ENCODE assay signal across 1 cellular context in the genomic region with DNA sequence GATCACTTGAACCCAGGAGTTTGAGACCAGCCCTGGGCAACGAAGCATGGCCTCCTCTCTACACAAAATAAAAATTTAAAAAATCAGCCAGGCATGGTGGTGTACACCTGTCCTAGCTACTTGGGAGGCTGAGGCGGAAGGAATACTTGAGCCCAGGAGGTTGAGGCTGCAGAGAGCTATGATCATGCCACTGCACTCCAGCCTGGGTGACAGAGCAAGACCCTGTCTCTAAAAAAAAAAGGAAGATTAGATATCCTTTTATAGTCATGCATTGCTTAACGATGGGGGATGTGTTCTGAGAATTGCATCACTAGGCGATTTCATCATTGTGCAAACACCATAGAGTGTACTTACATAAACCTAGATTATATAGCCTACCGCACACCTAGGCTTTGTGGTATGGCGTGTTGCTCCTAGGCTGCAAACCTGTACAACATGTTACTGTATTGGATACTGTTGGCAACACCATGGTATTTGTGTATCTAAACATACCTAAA.
TF ChIP-seq lines count a peak whose summit lies in the region.

No MANE protein-coding gene starts in this region.

TF ChIP-seq in HepG2, 621 proteins besides CTCF, POLR2A, EP300 and RAD21 (continued from another document and continues in another):
- peak; percentile 81 for TF ChIP-seq LCORL (IDR thresholded peaks at IDR 0.05)
- TF ChIP-seq LCORL (CRISPR knock-in tag; IDR thresholded peaks at IDR 0.05): peak; percentile 70; the same call in 1 of the 2 replicates
- no peak for TF ChIP-seq NCOA1 (CRISPR knock-in tag; IDR thresholded peaks at IDR 0.05)
- TF ChIP-seq ZNF678 (CRISPR knock-in tag; IDR thresholded peaks at IDR 0.05): 0 out of 2 replicates have a peak, but pooled peaks have one; percentile 35
- no peak for TF ChIP-seq ZNF75D (CRISPR knock-in tag; IDR thresholded peaks at IDR 0.05; ENCODE audit: borderline replicate concordance)
- peak; percentile 54; the same call in 1 of the 2 replicates for TF ChIP-seq ARNTL (CRISPR knock-in tag; IDR thresholded peaks at IDR 0.05)
- no peak for TF ChIP-seq ZNF326 (CRISPR knock-in tag; IDR thresholded peaks at IDR 0.05; ENCODE audit: borderline replicate concordance)
- peak; percentile 88 for TF ChIP-seq BCL6 (CRISPR knock-in tag; IDR thresholded peaks at IDR 0.05)
- TF ChIP-seq, protein P1, sequence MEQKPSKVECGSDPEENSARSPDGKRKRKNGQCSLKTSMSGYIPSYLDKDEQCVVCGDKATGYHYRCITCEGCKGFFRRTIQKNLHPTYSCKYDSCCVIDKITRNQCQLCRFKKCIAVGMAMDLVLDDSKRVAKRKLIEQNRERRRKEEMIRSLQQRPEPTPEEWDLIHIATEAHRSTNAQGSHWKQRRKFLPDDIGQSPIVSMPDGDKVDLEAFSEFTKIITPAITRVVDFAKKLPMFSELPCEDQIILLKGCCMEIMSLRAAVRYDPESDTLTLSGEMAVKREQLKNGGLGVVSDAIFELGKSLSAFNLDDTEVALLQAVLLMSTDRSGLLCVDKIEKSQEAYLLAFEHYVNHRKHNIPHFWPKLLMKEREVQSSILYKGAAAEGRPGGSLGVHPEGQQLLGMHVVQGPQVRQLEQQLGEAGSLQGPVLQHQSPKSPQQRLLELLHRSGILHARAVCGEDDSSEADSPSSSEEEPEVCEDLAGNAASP (CRISPR knock-in tag; IDR thresholded peaks at IDR 0.05; ENCODE audit: borderline replicate concordance): peak; percentile 88
- TF ChIP-seq, protein P2, sequence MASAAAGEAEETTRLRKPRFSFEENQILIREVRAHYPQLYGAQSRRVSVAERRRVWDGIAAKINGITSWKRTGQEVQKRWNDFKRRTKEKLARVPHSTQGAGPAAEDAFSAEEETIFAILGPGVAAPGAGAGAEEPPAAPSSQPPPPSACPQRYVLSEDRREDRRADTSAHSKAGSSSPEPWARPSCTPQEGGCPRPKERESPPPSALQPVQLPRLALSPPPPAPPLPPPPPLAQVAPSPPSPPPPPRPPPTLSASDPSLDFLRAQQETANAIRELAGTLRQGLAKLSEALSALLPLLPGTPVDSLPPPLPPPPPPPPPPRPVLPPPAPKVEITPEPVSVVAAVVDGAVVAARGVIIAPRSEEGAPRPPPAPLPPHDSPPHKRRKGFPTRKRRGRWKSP (CRISPR knock-in tag; IDR thresholded peaks at IDR 0.05): peak; percentile 42; the same call in 1 of the 2 replicates
- no peak; the same call in 1 of the 2 replicates for TF ChIP-seq KLF12 (CRISPR knock-in tag; IDR thresholded peaks at IDR 0.05; ENCODE audit: borderline replicate concordance)
- TF ChIP-seq, protein P3, sequence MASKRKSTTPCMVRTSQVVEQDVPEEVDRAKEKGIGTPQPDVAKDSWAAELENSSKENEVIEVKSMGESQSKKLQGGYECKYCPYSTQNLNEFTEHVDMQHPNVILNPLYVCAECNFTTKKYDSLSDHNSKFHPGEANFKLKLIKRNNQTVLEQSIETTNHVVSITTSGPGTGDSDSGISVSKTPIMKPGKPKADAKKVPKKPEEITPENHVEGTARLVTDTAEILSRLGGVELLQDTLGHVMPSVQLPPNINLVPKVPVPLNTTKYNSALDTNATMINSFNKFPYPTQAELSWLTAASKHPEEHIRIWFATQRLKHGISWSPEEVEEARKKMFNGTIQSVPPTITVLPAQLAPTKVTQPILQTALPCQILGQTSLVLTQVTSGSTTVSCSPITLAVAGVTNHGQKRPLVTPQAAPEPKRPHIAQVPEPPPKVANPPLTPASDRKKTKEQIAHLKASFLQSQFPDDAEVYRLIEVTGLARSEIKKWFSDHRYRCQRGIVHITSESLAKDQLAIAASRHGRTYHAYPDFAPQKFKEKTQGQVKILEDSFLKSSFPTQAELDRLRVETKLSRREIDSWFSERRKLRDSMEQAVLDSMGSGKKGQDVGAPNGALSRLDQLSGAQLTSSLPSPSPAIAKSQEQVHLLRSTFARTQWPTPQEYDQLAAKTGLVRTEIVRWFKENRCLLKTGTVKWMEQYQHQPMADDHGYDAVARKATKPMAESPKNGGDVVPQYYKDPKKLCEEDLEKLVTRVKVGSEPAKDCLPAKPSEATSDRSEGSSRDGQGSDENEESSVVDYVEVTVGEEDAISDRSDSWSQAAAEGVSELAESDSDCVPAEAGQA (IDR thresholded peaks at IDR 0.05; ENCODE audit: low read depth): no peak
- TF ChIP-seq, protein P3 (CRISPR knock-in tag; IDR thresholded peaks at IDR 0.05; ENCODE audit: borderline replicate concordance): no peak
- TF ChIP-seq ZNF230 (CRISPR knock-in tag; IDR thresholded peaks at IDR 0.05): 0 out of 2 replicates have a peak, but pooled peaks have one; percentile 53
- no peak for TF ChIP-seq TBP (CRISPR knock-in tag; IDR thresholded peaks at IDR 0.05)
- TF ChIP-seq RORA (CRISPR knock-in tag; IDR thresholded peaks at IDR 0.05): no peak
- no peak for TF ChIP-seq BRCA1 (CRISPR knock-in tag; IDR thresholded peaks at IDR 0.05)
- TF ChIP-seq SP5 (CRISPR knock-in tag; IDR thresholded peaks at IDR 0.05; ENCODE audit: borderline replicate concordance, low read depth): peak; percentile 80
- TF ChIP-seq, protein P4, sequence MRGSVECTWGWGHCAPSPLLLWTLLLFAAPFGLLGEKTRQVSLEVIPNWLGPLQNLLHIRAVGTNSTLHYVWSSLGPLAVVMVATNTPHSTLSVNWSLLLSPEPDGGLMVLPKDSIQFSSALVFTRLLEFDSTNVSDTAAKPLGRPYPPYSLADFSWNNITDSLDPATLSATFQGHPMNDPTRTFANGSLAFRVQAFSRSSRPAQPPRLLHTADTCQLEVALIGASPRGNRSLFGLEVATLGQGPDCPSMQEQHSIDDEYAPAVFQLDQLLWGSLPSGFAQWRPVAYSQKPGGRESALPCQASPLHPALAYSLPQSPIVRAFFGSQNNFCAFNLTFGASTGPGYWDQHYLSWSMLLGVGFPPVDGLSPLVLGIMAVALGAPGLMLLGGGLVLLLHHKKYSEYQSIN (CRISPR knock-in tag; IDR thresholded peaks at IDR 0.05; ENCODE audit: borderline replicate concordance): no peak
- 0 out of 2 replicates have a peak, but pooled peaks have one; percentile 18 for TF ChIP-seq RBFOX2 (IDR thresholded peaks at IDR 0.05; ENCODE audit: low read depth, low read length)
- peak in 1 of 2 experiments; percentile 93; a peak in 2 of 4 replicates for TF ChIP-seq KLF16 (CRISPR knock-in tag; IDR thresholded peaks at IDR 0.05)
- TF ChIP-seq, protein P5, sequence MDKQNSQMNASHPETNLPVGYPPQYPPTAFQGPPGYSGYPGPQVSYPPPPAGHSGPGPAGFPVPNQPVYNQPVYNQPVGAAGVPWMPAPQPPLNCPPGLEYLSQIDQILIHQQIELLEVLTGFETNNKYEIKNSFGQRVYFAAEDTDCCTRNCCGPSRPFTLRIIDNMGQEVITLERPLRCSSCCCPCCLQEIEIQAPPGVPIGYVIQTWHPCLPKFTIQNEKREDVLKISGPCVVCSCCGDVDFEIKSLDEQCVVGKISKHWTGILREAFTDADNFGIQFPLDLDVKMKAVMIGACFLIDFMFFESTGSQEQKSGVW (CRISPR knock-in tag; IDR thresholded peaks at IDR 0.05; ENCODE audit: borderline replicate concordance): no peak
- TF ChIP-seq RXRA (CRISPR knock-in tag; IDR thresholded peaks at IDR 0.05): no peak; the same call in 1 of the 2 replicates
- TF ChIP-seq, protein P6, sequence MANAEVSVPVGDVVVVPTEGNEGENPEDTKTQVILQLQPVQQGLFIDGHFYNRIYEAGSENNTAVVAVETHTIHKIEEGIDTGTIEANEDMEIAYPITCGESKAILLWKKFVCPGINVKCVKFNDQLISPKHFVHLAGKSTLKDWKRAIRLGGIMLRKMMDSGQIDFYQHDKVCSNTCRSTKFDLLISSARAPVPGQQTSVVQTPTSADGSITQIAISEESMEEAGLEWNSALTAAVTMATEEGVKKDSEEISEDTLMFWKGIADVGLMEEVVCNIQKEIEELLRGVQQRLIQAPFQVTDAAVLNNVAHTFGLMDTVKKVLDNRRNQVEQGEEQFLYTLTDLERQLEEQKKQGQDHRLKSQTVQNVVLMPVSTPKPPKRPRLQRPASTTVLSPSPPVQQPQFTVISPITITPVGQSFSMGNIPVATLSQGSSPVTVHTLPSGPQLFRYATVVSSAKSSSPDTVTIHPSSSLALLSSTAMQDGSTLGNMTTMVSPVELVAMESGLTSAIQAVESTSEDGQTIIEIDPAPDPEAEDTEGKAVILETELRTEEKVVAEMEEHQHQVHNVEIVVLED (CRISPR knock-in tag; IDR thresholded peaks at IDR 0.05; ENCODE audit: borderline replicate concordance): peak; percentile 45; the same call in 1 of the 2 replicates
- peak; percentile 65 for TF ChIP-seq ARNT2 (CRISPR knock-in tag; IDR thresholded peaks at IDR 0.05; ENCODE audit: low read depth)
- TF ChIP-seq KLF13 (CRISPR knock-in tag; IDR thresholded peaks at IDR 0.05): no peak
- TF ChIP-seq SIX1 (CRISPR knock-in tag; IDR thresholded peaks at IDR 0.05; ENCODE audit: borderline replicate concordance): peak; percentile 81
- TF ChIP-seq ETV6 (CRISPR knock-in tag; conservative IDR thresholded peaks at IDR 0.05): no peak
- TF ChIP-seq, protein P7, sequence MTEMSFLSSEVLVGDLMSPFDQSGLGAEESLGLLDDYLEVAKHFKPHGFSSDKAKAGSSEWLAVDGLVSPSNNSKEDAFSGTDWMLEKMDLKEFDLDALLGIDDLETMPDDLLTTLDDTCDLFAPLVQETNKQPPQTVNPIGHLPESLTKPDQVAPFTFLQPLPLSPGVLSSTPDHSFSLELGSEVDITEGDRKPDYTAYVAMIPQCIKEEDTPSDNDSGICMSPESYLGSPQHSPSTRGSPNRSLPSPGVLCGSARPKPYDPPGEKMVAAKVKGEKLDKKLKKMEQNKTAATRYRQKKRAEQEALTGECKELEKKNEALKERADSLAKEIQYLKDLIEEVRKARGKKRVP (CRISPR knock-in tag; IDR thresholded peaks at IDR 0.05): peak; percentile 56 to 99; a peak in 2 of 4 replicates
- TF ChIP-seq, protein P8, sequence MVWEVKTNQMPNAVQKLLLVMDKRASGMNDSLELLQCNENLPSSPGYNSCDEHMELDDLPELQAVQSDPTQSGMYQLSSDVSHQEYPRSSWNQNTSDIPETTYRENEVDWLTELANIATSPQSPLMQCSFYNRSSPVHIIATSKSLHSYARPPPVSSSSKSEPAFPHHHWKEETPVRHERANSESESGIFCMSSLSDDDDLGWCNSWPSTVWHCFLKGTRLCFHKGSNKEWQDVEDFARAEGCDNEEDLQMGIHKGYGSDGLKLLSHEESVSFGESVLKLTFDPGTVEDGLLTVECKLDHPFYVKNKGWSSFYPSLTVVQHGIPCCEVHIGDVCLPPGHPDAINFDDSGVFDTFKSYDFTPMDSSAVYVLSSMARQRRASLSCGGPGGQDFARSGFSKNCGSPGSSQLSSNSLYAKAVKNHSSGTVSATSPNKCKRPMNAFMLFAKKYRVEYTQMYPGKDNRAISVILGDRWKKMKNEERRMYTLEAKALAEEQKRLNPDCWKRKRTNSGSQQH (CRISPR knock-in tag; IDR thresholded peaks at IDR 0.05; ENCODE audit: low read depth): peak; percentile 84; the same call in 1 of the 2 replicates
- TF ChIP-seq ZNF644 (CRISPR knock-in tag; IDR thresholded peaks at IDR 0.05; ENCODE audit: low read depth): 0 out of 2 replicates have a peak, but pooled peaks have one; percentile 80
- peak; percentile 78; the same call in 1 of the 2 replicates for TF ChIP-seq MED13 (CRISPR knock-in tag; IDR thresholded peaks at IDR 0.05)
- no peak for TF ChIP-seq AKAP8 (CRISPR knock-in tag; IDR thresholded peaks at IDR 0.05)
- TF ChIP-seq, protein P9, sequence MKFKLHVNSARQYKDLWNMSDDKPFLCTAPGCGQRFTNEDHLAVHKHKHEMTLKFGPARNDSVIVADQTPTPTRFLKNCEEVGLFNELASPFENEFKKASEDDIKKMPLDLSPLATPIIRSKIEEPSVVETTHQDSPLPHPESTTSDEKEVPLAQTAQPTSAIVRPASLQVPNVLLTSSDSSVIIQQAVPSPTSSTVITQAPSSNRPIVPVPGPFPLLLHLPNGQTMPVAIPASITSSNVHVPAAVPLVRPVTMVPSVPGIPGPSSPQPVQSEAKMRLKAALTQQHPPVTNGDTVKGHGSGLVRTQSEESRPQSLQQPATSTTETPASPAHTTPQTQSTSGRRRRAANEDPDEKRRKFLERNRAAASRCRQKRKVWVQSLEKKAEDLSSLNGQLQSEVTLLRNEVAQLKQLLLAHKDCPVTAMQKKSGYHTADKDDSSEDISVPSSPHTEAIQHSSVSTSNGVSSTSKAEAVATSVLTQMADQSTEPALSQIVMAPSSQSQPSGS (CRISPR knock-in tag; IDR thresholded peaks at IDR 0.05): peak; percentile 99
- peak; percentile 94 for TF ChIP-seq RARA (CRISPR knock-in tag; IDR thresholded peaks at IDR 0.05)
- TF ChIP-seq ATF1 (CRISPR knock-in tag; IDR thresholded peaks at IDR 0.05): peak; percentile 66; the same call in 1 of the 2 replicates
- TF ChIP-seq ZNF331 (CRISPR knock-in tag; IDR thresholded peaks at IDR 0.05): peak; percentile 97
- no peak for TF ChIP-seq ZNF598 (CRISPR knock-in tag; IDR thresholded peaks at IDR 0.05; ENCODE audit: borderline replicate concordance)
- TF ChIP-seq CCDC6 (CRISPR knock-in tag; IDR thresholded peaks at IDR 0.05): no peak
- TF ChIP-seq RFXAP (CRISPR knock-in tag; IDR thresholded peaks at IDR 0.05; ENCODE audit: borderline replicate concordance): 0 out of 2 replicates have a peak, but pooled peaks have one; percentile 59
- TF ChIP-seq, protein P10, sequence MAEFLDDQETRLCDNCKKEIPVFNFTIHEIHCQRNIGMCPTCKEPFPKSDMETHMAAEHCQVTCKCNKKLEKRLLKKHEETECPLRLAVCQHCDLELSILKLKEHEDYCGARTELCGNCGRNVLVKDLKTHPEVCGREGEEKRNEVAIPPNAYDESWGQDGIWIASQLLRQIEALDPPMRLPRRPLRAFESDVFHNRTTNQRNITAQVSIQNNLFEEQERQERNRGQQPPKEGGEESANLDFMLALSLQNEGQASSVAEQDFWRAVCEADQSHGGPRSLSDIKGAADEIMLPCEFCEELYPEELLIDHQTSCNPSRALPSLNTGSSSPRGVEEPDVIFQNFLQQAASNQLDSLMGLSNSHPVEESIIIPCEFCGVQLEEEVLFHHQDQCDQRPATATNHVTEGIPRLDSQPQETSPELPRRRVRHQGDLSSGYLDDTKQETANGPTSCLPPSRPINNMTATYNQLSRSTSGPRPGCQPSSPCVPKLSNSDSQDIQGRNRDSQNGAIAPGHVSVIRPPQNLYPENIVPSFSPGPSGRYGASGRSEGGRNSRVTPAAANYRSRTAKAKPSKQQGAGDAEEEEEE (CRISPR knock-in tag; IDR thresholded peaks at IDR 0.05; ENCODE audit: borderline replicate concordance): no peak
- TF ChIP-seq ZNF460 (CRISPR knock-in tag; IDR thresholded peaks at IDR 0.05; ENCODE audit: borderline replicate concordance): peak; percentile 57; the same call in 1 of the 2 replicates
- no peak for TF ChIP-seq POLR2AphosphoS5 (IDR thresholded peaks at IDR 0.05; ENCODE audit: low read depth, low read length)
- peak; percentile 69 for TF ChIP-seq NR2C2 (CRISPR knock-in tag; IDR thresholded peaks at IDR 0.05; ENCODE audit: borderline replicate concordance)
